In the genomic region with DNA sequence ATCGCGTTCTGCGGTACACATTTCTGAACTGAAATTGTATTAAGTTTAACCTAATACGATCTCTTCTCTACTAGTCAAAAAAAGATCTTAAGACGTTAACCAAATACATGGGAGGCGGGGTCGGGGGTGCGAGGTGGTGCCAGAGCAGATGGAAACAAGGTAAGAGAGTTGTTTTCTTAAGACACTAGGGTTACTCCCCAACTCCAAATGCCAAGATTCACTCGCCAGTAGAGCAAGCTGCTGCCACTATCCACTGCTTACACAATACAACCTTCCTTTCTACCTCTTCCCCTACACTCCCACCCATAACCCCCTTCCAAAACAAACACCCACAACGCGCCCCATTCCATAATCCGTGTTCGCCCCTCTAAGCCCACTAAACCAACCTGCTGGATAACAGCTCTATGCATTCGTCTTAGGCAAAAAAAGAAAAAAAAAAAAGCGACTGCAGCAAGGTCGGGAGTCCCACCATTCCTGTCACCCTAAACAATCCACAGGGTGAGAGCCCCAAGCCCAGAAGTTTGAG, we compare ENCODE assay signal across 9 cellular contexts. TPM values are rescaled to one million over a fixed set of nuclear protein-coding genes. Genes with fewer than 3 reads are reported as not detected.
A peak's percentile ranks its signal among the peaks of the same experiment; 100 is the strongest.
DNase-seq lines count a peak whose midpoint lies in the region; ATAC-seq and TF ChIP-seq lines count a peak whose summit lies in the region.
"Had no signal": no experiment of that assay in that cellular context is flagged by ENCODE, and none has a peak within 500 bp of the region (broad histone marks: within the 10 kb centered on the region; RNA-seq: fewer than 3 reads in every experiment).

No MANE protein-coding gene starts in this region.

- no peaks in the 10 kb centered on the region for H3K27me3 ChIP-seq in endocrine pancreas (ENCODE audit: control insufficient read depth, insufficient read depth, low read length)
- H3K27me3 ChIP-seq: foreskin keratinocyte had no signal

- H3K4me1 ChIP-seq in endocrine pancreas (ENCODE audit: control insufficient read depth, insufficient read depth, low read length): peaks cover 5% of the 10 kb centered on the region
- H3K4me1 ChIP-seq: foreskin keratinocyte had no signal

- H3K4me1 Mint-ChIP-seq in T-helper 2 cell treated with Interferon-gamma antibody and Interleukin-4, amounts not matched to agents 5 μg/mL and 100 μg/mL, for 36 hours (ENCODE audit: low read depth): peaks cover 15% of the 10 kb centered on the region
- peaks cover 14 to 40% (median 33%) of the 10 kb centered on the region in 4 donors for H3K4me1 Mint-ChIP-seq in naive thymus-derived CD8-positive, alpha-beta T cell

- in situ Hi-C loops in GM13977 (cut with MboI; ENCODE audit: low pct_unique_long_range_greater_than_20kb, low sequenced_read_pairs, unreplicated experiment): loop anchor here (25.0 kb wide), 1 partner anchor 183 kb away; no protein-coding TSS in a partner anchor

- H3K9ac ChIP-seq in endocrine pancreas (ENCODE audit: control insufficient read depth, insufficient read depth, low read length): peak overlapping the region; percentile 84

- H3K4me3 ChIP-seq in AG04449 (ENCODE audit: low read depth, low read length): peak overlapping the region; percentile 87
- peak overlapping the region; percentile 92 for H3K4me3 ChIP-seq in endocrine pancreas (ENCODE audit: control insufficient read depth, insufficient read depth, low read length)

- no peaks in the 10 kb centered on the region for H3K36me3 ChIP-seq in endocrine pancreas (ENCODE audit: control insufficient read depth, insufficient read depth, low read length)

- peak overlapping the region; percentile 88 for H3K4me3 Mint-ChIP-seq in T-helper 2 cell treated with Interferon-gamma antibody and Interleukin-4, amounts not matched to agents 5 μg/mL and 100 μg/mL, for 36 hours
- peak overlapping the region; percentile 86 to 98 (median 94) for H3K4me3 Mint-ChIP-seq in naive thymus-derived CD8-positive, alpha-beta T cell

- H3K9me3 Mint-ChIP-seq in T-helper 2 cell treated with Interferon-gamma antibody and Interleukin-4, amounts not matched to agents 5 μg/mL and 100 μg/mL, for 36 hours: no peaks in the 10 kb centered on the region
- H3K9me3 Mint-ChIP-seq in naive thymus-derived CD8-positive, alpha-beta T cell: no peaks in the 10 kb centered on the region

- POLR2A ChIA-PET in AG04449 (lab: Yijun Ruan, JAX): no interaction called here
- POLR2A ChIA-PET in naive thymus-derived CD8-positive, alpha-beta T cell (lab: Charles Lee): interaction anchor here (0.5 to 1.1 kb wide), 4 partner anchors 198 to 1893 kb away, joined by 3 to 4 read pairs (median 3); partner anchors contain the start of genes DCAF16, MED28 and NCAPG

- H3K27me3 Mint-ChIP-seq in T-helper 2 cell treated with Interferon-gamma antibody and Interleukin-4, amounts not matched to agents 5 μg/mL and 100 μg/mL, for 36 hours (ENCODE audit: low read depth): peaks cover 58% of the 10 kb centered on the region
- peaks cover 0 to 4% (median 1%) of the 10 kb centered on the region in 5 donors for H3K27me3 Mint-ChIP-seq in naive thymus-derived CD8-positive, alpha-beta T cell

- H3K9me3 ChIP-seq in endocrine pancreas (ENCODE audit: control insufficient read depth, low read length): no peaks in the 10 kb centered on the region

- peak overlapping the region; percentile 83 for H3K27ac Mint-ChIP-seq in T-helper 2 cell treated with Interferon-gamma antibody and Interleukin-4, amounts not matched to agents 5 μg/mL and 100 μg/mL, for 36 hours
- H3K27ac Mint-ChIP-seq in naive thymus-derived CD8-positive, alpha-beta T cell: peak overlapping the region; percentile 73 to 95 (median 93)

- TF ChIP-seq CTCF in AG04449 (IDR thresholded peaks at IDR 0.05; ENCODE audit: insufficient read depth, low read length, missing control alignments): no peak
- TF ChIP-seq CTCF in GM13977 (IDR thresholded peaks at IDR 0.05; ENCODE audit: extremely low read depth, insufficient read depth, missing control alignments): no peak

- CTCF ChIA-PET in AG04449 (lab: Yijun Ruan, JAX): interaction anchor here (0.7 to 1.6 kb wide), 5 partner anchors 9 to 204 kb away, joined by 3 to 4 read pairs (median 3); no protein-coding TSS in a partner anchor

- no peak for DNase-seq in AG04449 (ENCODE audit: low read depth, low spot score)
- DNase-seq in GM13977 (ENCODE audit: low spot score): peak; percentile 34
- DNase-seq in T-helper 2 cell treated with Interferon-gamma antibody and Interleukin-4, amounts not matched to agents 5 μg/mL and 100 μg/mL, for 36 hours (ENCODE audit: low spot score): peak; percentile 4
- peak in 7 of 10 donors; percentile 7 to 60 (median 15) for DNase-seq in naive thymus-derived CD8-positive, alpha-beta T cell

- no peaks in the 10 kb centered on the region for H3K36me3 Mint-ChIP-seq in T-helper 2 cell treated with Interferon-gamma antibody and Interleukin-4, amounts not matched to agents 5 μg/mL and 100 μg/mL, for 36 hours (ENCODE audit: low read depth)
- H3K36me3 Mint-ChIP-seq in naive thymus-derived CD8-positive, alpha-beta T cell: no peaks in the 10 kb centered on the region

- no peak for ATAC-seq in naive thymus-derived CD8-positive, alpha-beta T cell
- ATAC-seq in HG03460 (IDR thresholded peaks at IDR 0.05; ENCODE audit: unreplicated experiment) (no peak), HG03108 (IDR thresholded peaks at IDR 0.05; ENCODE audit: unreplicated experiment) (no peak), GM18907 (IDR thresholded peaks at IDR 0.05; ENCODE audit: unreplicated experiment) (no peak)

RNA-seq across cellular contexts. Expression of gene LCORL, which starts 1.3 kb away (rescaled TPM):
- 10 to 100 TPM; 15.8 to 16.9 TPM for total RNA-seq in naive thymus-derived CD8-positive, alpha-beta T cell
- 1 to 10 TPM; 4.5 to 7.3 (median 5.4) TPM for polyA plus RNA-seq in naive thymus-derived CD8-positive, alpha-beta T cell
